Comparison of ENCODE assay signal across 1 cellular context in the genomic region with DNA sequence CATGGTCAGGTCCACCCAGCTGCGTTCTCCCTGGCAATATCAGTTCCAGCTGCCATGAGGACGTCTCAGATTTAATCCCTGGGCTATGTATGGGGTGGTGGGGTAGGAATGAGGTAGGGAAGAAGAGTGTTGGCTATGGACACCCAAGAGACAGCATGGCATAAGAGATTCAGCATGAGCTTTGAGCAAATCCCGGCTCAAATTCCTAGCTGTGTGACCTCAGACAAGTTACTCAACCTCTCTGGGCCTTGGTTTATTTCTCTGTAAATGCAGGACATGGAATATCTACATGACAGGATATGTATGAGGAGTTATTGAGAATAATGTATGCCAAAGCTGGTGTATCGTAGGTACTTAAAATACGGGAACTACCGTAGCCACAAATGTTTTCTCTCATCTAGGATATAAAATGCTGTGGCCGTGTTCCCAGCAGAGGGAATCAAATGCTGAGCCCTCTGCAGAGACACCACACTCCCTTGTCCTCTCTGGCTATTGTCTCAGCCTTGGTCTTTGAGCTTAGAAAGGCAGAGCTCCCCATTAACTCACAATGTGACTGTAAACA.
TF ChIP-seq lines count a peak whose summit lies in the region.

No MANE protein-coding gene starts in this region.

TF ChIP-seq in HEK293, 187 proteins besides CTCF, POLR2A, EP300 and RAD21:
- TF ChIP-seq FEZF1 (tag by site-specific recombination; IDR thresholded peaks at IDR 0.05), result no peak
- TF ChIP-seq, protein P1, sequence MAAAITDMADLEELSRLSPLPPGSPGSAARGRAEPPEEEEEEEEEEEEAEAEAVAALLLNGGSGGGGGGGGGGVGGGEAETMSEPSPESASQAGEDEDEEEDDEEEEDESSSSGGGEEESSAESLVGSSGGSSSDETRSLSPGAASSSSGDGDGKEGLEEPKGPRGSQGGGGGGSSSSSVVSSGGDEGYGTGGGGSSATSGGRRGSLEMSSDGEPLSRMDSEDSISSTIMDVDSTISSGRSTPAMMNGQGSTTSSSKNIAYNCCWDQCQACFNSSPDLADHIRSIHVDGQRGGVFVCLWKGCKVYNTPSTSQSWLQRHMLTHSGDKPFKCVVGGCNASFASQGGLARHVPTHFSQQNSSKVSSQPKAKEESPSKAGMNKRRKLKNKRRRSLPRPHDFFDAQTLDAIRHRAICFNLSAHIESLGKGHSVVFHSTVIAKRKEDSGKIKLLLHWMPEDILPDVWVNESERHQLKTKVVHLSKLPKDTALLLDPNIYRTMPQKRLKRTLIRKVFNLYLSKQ (tag by site-specific recombination; IDR thresholded peaks at IDR 0.05; ENCODE audit: borderline replicate concordance), result no peak
- TF ChIP-seq ZNF768 (tag by site-specific recombination; IDR thresholded peaks at IDR 0.05), result peak; percentile 96
- TF ChIP-seq ZNF426 (tag by site-specific recombination; IDR thresholded peaks at IDR 0.05), result no peak
